Comparison of ENCODE assay signal across 9 cellular contexts in genomic region chr11:82718307-82718706, GRCh38. TPM values are rescaled to one million over a fixed set of nuclear protein-coding genes. Genes with fewer than 3 reads are reported as not detected.
A peak's percentile ranks its signal among the peaks of the same experiment; 100 is the strongest.
DNase-seq lines count a peak whose midpoint lies in the region; FAIRE-seq and TF ChIP-seq lines count a peak whose summit lies in the region.
"Had no signal": no experiment of that assay in that cellular context is flagged by ENCODE, and none has a peak within 500 bp of the region (broad histone marks: within the 10 kb centered on the region; RNA-seq: fewer than 3 reads in every experiment).

No MANE protein-coding gene starts in this region.

- H3K27ac Mint-ChIP-seq in HFFc6, result no peak overlapping the region
- H3K27ac Mint-ChIP-seq: dendritic cell treated with granulocyte-macrophage colony-stimulating factor and Interleukin-4, amounts not matched to agents 40 ng/mL and 50 ng/mL, for 4 days had no signal

- no peaks in the 10 kb centered on the region for H3K36me3 ChIP-seq in small intestine (ENCODE audit: control insufficient read depth in 2 of 2, insufficient read depth in 2 of 2, low read length in 2 of 2)

- no peak overlapping the region for H3K27ac ChIP-seq in small intestine (ENCODE audit: low read depth in 1 of 2, low read length in 1 of 2)

- H3K4me1 Mint-ChIP-seq in HFFc6 (ENCODE audit: low read depth), result peaks cover 42% of the 10 kb centered on the region

- no peaks in the 10 kb centered on the region for H3K27me3 Mint-ChIP-seq in HFFc6 (ENCODE audit: insufficient read depth)

- H3K4me3 Mint-ChIP-seq in HFFc6, result no peak overlapping the region
- H3K4me3 Mint-ChIP-seq: dendritic cell treated with granulocyte-macrophage colony-stimulating factor and Interleukin-4, amounts not matched to agents 40 ng/mL and 50 ng/mL, for 4 days had no signal

- H3K4me1 ChIP-seq in small intestine (ENCODE audit: control insufficient read depth in 2 of 2, insufficient read depth in 1 of 2, low read depth in 1 of 2, low read length in 1 of 2), result no peaks in the 10 kb centered on the region

- in situ Hi-C loops in astrocyte of the cerebellum (cut with HindIII; ENCODE audit: low sequenced_read_pairs), result loop anchor here (25.0 kb wide), 1 partner anchor 1094 kb away; no protein-coding TSS in a partner anchor

- no peaks in the 10 kb centered on the region for H3K36me3 Mint-ChIP-seq in HFFc6 (ENCODE audit: low read depth)

- no peaks in the 10 kb centered on the region for H3K9me3 ChIP-seq in small intestine (ENCODE audit: control insufficient read depth, low read depth)

- peak; percentile 30 for DNase-seq in activated CD4-positive, alpha-beta T cell treated with anti-CD3 and anti-CD28 coated beads for 48 hours
- DNase-seq in activated CD4-positive, alpha-beta T cell treated with anti-CD3 and anti-CD28 coated beads, Interleukin-2, amount 50 U/mL, for 1 hour, result no peak
- DNase-seq in HFFc6 (peak; percentile 69), NCI-H446 (lab: John Stamatoyannopoulos, UW) (peak; percentile 79 to 88), astrocyte of the cerebellum (ENCODE audit: low read depth) (peak; percentile 34), hypothalamus (lab: John Stamatoyannopoulos, UW) (peak in 41 of 51 donors; percentile 9 to 85 (median 57)), small intestine (peak; percentile 44), NK-92 (lab: John Stamatoyannopoulos, UW; ENCODE audit: unreplicated experiment) (no peak)

- H3K9me3 Mint-ChIP-seq in HFFc6, result no peaks in the 10 kb centered on the region
- H3K9me3 Mint-ChIP-seq: dendritic cell treated with granulocyte-macrophage colony-stimulating factor and Interleukin-4, amounts not matched to agents 40 ng/mL and 50 ng/mL, for 4 days had no signal

- 22 to 27% (median 26%) methylated on average over 5 of the region's 5 CpGs for WGBS in small intestine, 3 donors

- TF ChIP-seq CTCF in HFFc6 (IDR thresholded peaks at IDR 0.05), result peak; percentile 89
- peak; percentile 84 for TF ChIP-seq CTCF in astrocyte of the cerebellum (IDR thresholded peaks at IDR 0.05; ENCODE audit: low read depth, low read length, missing control alignments)

- no peaks in the 10 kb centered on the region for H3K27me3 ChIP-seq in small intestine (ENCODE audit: control insufficient read depth in 2 of 2, insufficient read depth in 2 of 2, low read length in 2 of 2)

- H3K4me3 ChIP-seq in astrocyte of the cerebellum (ENCODE audit: low read depth, low read length) (no peak overlapping the region), small intestine (ENCODE audit: low read depth in 1 of 2, low read length in 2 of 2) (no peak overlapping the region)

- FAIRE-seq in small intestine (lab: Jason Lieb, UNC), result no peak

RNA-seq across cellular contexts. Expression of gene FAM181B, which starts 15.4 kb away (rescaled TPM):
- total RNA-seq in HFFc6 (2021; fragmentation: NEBNext Ultra II Directional; extraction: Animal tissue kit (Norgen Biotek cat#: 25700)), result not detected
- under 1 TPM in 2 of 3 donors, not detected in 1; 0.22 to 0.49 TPM for polyA plus RNA-seq in small intestine

Comparison
In these comparisons a context has a peak if more than half of its experiments do, and no peak if none do; other contexts are left out.
1. DNase-seq: peak in activated CD4-positive, alpha-beta T cell treated with anti-CD3 and anti-CD28 coated beads for 48 hours (single experiment), HFFc6 (single experiment), NCI-H446 (2 of 2), astrocyte of the cerebellum (single experiment), hypothalamus (41 of 51) and small intestine (single experiment); none in activated CD4-positive, alpha-beta T cell treated with anti-CD3 and anti-CD28 coated beads, Interleukin-2, amount 50 U/mL, for 1 hour (single experiment) and NK-92 (single experiment).